In genomic region chr14:54737132-54737711, GRCh38 we compare ENCODE assay signal across 14 cellular contexts.
DNase-seq lines count a peak whose midpoint lies in the region; ATAC-seq and TF ChIP-seq lines count a peak whose summit lies in the region.
"Had no signal": no experiment of that assay in that cellular context is flagged by ENCODE, and none has a peak within 500 bp of the region (broad histone marks: within the 10 kb centered on the region; RNA-seq: fewer than 3 reads in every experiment).

No MANE protein-coding gene starts in this region.

- ATAC-seq in HG03469 (IDR thresholded peaks at IDR 0.05; ENCODE audit: unreplicated experiment): no peak
- ATAC-seq: HepG2, mucosa of descending colon had no signal

- H3K36me3 ChIP-seq in BJ (ENCODE audit: control insufficient read depth, insufficient read depth, low read length): peaks cover 4% of the 10 kb centered on the region

- H3K4me1 Mint-ChIP-seq in HFFc6 (ENCODE audit: low read depth) (peaks cover 51% of the 10 kb centered on the region), CD14-positive monocyte (peaks cover 4% of the 10 kb centered on the region)
- H3K4me1 Mint-ChIP-seq in activated naive CD8-positive, alpha-beta T cell treated with anti-CD3 and anti-CD28 coated beads for 36 hours: peaks cover 53% of the 10 kb centered on the region

- TF ChIP-seq CTCF in BJ (IDR thresholded peaks at IDR 0.05; ENCODE audit: insufficient read depth, low read depth, low read length): no peak
- no peak for TF ChIP-seq CTCF in HFFc6 (IDR thresholded peaks at IDR 0.05)
- TF ChIP-seq CTCF in CD14-positive monocyte (IDR thresholded peaks at IDR 0.05): no peak

- H3K27me3 Mint-ChIP-seq in HFFc6 (ENCODE audit: insufficient read depth): no peaks in the 10 kb centered on the region
- no peaks in the 10 kb centered on the region for H3K27me3 Mint-ChIP-seq in activated naive CD8-positive, alpha-beta T cell treated with anti-CD3 and anti-CD28 coated beads for 36 hours
- H3K27me3 Mint-ChIP-seq in CD14-positive monocyte (ENCODE audit: low read depth in 3 of 3): peaks cover 0 to 3% (median 0%) of the 10 kb centered on the region in 3 donors

- H3K4me3 ChIP-seq in BJ (ENCODE audit: low read depth, low read length): no peak overlapping the region
- H3K4me3 ChIP-seq: mucosa of descending colon had no signal

- H3K27ac Mint-ChIP-seq in HFFc6: peak overlapping the region; percentile 45
- H3K27ac Mint-ChIP-seq in activated naive CD8-positive, alpha-beta T cell treated with anti-CD3 and anti-CD28 coated beads for 36 hours: peak overlapping the region; percentile 86
- H3K27ac Mint-ChIP-seq in CD14-positive monocyte: no peak overlapping the region

- H3K4me3 Mint-ChIP-seq in HFFc6 (0 out of 2 replicates have a peak overlapping the region, but pooled peaks have one; percentile 5), CD14-positive monocyte (no peak overlapping the region)
- peak overlapping the region; percentile 18 for H3K4me3 Mint-ChIP-seq in activated naive CD8-positive, alpha-beta T cell treated with anti-CD3 and anti-CD28 coated beads for 36 hours

- no peaks in the 10 kb centered on the region for H3K27me3 ChIP-seq in BJ (ENCODE audit: control insufficient read depth, insufficient read depth, low read length)

- H3K36me3 Mint-ChIP-seq in HFFc6 (ENCODE audit: low read depth): peaks cover 19% of the 10 kb centered on the region
- H3K36me3 Mint-ChIP-seq in activated naive CD8-positive, alpha-beta T cell treated with anti-CD3 and anti-CD28 coated beads for 36 hours: peaks cover 5% of the 10 kb centered on the region
- no peaks in the 10 kb centered on the region for H3K36me3 Mint-ChIP-seq in CD14-positive monocyte

- POLR2A ChIA-PET in BJ (lab: Charles Lee): interaction anchor here (0.7 kb wide), 1 partner anchor 172 kb away, joined by 3 read pairs; no protein-coding TSS in a partner anchor

- DNase-seq in BJ (ENCODE audit: low read depth) (peak; percentile 15), HFFc6 (peak; percentile 85), islet precursor cell (peak; percentile 59), KG1 (lab: John Stamatoyannopoulos, UW) (no peak), NCI-H1694 treated with DMSO at 0.1 percent for 48 hours (lab: John Stamatoyannopoulos, UW) (no peak), CD14-positive monocyte (ENCODE audit: low spot score) (no peak)
- DNase-seq in activated naive CD8-positive, alpha-beta T cell treated with anti-CD3 and anti-CD28 coated beads for 36 hours: peak; percentile 40
- DNase-seq: amniotic stem cell, DMS79, glutamatergic neuron, mucosa of descending colon, NCI-H774 had no signal

- CTCF ChIA-PET in BJ (lab: Yijun Ruan, JAX): interaction anchor here (1.2 kb wide), 1 partner anchor 47 kb away, joined by 3 read pairs; no protein-coding TSS in a partner anchor

- intact Hi-C loops in CD14-positive monocyte (cut with micrococcal nuclease): no loop called here

- no peaks in the 10 kb centered on the region for H3K9me3 Mint-ChIP-seq in HFFc6
- H3K9me3 Mint-ChIP-seq in activated naive CD8-positive, alpha-beta T cell treated with anti-CD3 and anti-CD28 coated beads for 36 hours: no peaks in the 10 kb centered on the region
- H3K9me3 Mint-ChIP-seq in CD14-positive monocyte: peaks cover 0 to 2% (median 0%) of the 10 kb centered on the region in 7 donors

Comparison
In these comparisons a context has a peak if more than half of its experiments do, and no peak if none do; other contexts are left out.
1. DNase-seq: peak in BJ (single experiment), HFFc6 (single experiment), activated naive CD8-positive, alpha-beta T cell treated with anti-CD3 and anti-CD28 coated beads for 36 hours (single experiment) and islet precursor cell (single experiment); none in KG1 (single experiment), NCI-H1694 treated with DMSO at 0.1 percent for 48 hours (single experiment) and CD14-positive monocyte (single experiment).
2. H3K27ac Mint-ChIP-seq: peak in HFFc6 (single experiment) and activated naive CD8-positive, alpha-beta T cell treated with anti-CD3 and anti-CD28 coated beads for 36 hours (single experiment); none in CD14-positive monocyte (0 of 7).
3. H3K4me3 Mint-ChIP-seq: peak in HFFc6 (single experiment) and activated naive CD8-positive, alpha-beta T cell treated with anti-CD3 and anti-CD28 coated beads for 36 hours (single experiment); none in CD14-positive monocyte (0 of 2).